ENCODE assay signal across 11 cellular contexts in genomic region chr19:11598746-11599145, GRCh38. TPM values are rescaled to one million over a fixed set of nuclear protein-coding genes. Genes with fewer than 3 reads are reported as not detected.
DNase-seq lines count a peak whose midpoint lies in the region; ATAC-seq and TF ChIP-seq lines count a peak whose summit lies in the region.
"Had no signal": no experiment of that assay in that cellular context is flagged by ENCODE, and none has a peak within 500 bp of the region (broad histone marks: within the 10 kb centered on the region; RNA-seq: fewer than 3 reads in every experiment).

No MANE protein-coding gene starts in this region.

- peaks cover 19% of the 10 kb centered on the region for H3K36me3 ChIP-seq in PC-9 (ENCODE audit: low read depth)
- no peaks in the 10 kb centered on the region for H3K36me3 ChIP-seq in psoas muscle (ENCODE audit: insufficient read depth in 1 of 2, low read depth in 1 of 2)

- H3K4me2 ChIP-seq in PC-9, result peak overlapping the region; percentile 94

- peaks cover 22% of the 10 kb centered on the region for H3K4me1 Mint-ChIP-seq in activated CD4-positive, alpha-beta T cell treated with anti-CD3 and anti-CD28 coated beads, Interleukin-2, amount 10 ng/mL, durations not matched to agents 7 days and 5 days
- peaks cover 12% of the 10 kb centered on the region for H3K4me1 Mint-ChIP-seq in endothelial cell (ENCODE audit: unreplicated experiment)

- CTCF ChIA-PET in activated CD4-positive, alpha-beta T cell treated with anti-CD3 and anti-CD28 coated beads, Interleukin-2, amount 10 ng/mL, durations not matched to agents 7 days and 5 days (lab: Charles Lee), result interaction anchor here (0.6 kb wide), 1 partner anchor 18 kb away, joined by 3 read pairs; no protein-coding TSS in a partner anchor
- CTCF ChIA-PET in PC-9 (lab: Charles Lee), result no interaction called here

- no peaks in the 10 kb centered on the region for H3K9me3 ChIP-seq in PC-9 (ENCODE audit: insufficient read depth, low read depth)
- no peaks in the 10 kb centered on the region for H3K9me3 ChIP-seq in psoas muscle

- peaks cover 62% of the 10 kb centered on the region for H3K79me2 ChIP-seq in PC-9 (ENCODE audit: low read depth)

- BruUV-seq in PC-9 (replicated peaks; lab: Mats Ljungman, UMichigan), result no TSS peak

- H3F3A ChIP-seq in PC-9 (ENCODE audit: insufficient read depth, low read depth), result peaks cover 11% of the 10 kb centered on the region; the same call in 1 of the 2 replicates

- H3K27ac Mint-ChIP-seq in activated CD4-positive, alpha-beta T cell treated with anti-CD3 and anti-CD28 coated beads, Interleukin-2, amount 10 ng/mL, durations not matched to agents 7 days and 5 days, result no peak overlapping the region
- peak overlapping the region; percentile 9 for H3K27ac Mint-ChIP-seq in endothelial cell (ENCODE audit: unreplicated experiment)

- no peak overlapping the region for H3K27ac ChIP-seq in PC-9
- H3K27ac ChIP-seq in psoas muscle, result no peak overlapping the region

- H4K20me1 ChIP-seq in PC-9 (ENCODE audit: insufficient read depth), result peaks cover 9% of the 10 kb centered on the region; the same call in 1 of the 2 replicates

- ATAC-seq in psoas muscle, result no peak
- no peak for ATAC-seq in HG03432 (IDR thresholded peaks at IDR 0.05; ENCODE audit: unreplicated experiment)
- ATAC-seq: left lobe of liver had no signal

- H3K27me3 ChIP-seq in PC-9 (ENCODE audit: insufficient read depth, low read depth) (no peaks in the 10 kb centered on the region), psoas muscle (ENCODE audit: insufficient read depth in 3 of 3, low read length in 2 of 3) (no peaks in the 10 kb centered on the region)

- H2AFZ ChIP-seq in PC-9, result no peak overlapping the region

- H3K4me1 ChIP-seq in PC-9 (replicated peaks; ENCODE audit: insufficient read depth) (peaks cover 14% of the 10 kb centered on the region), psoas muscle (peaks cover 7% of the 10 kb centered on the region)

- H3K9me3 Mint-ChIP-seq in activated CD4-positive, alpha-beta T cell treated with anti-CD3 and anti-CD28 coated beads, Interleukin-2, amount 10 ng/mL, durations not matched to agents 7 days and 5 days, result peaks cover 10% of the 10 kb centered on the region
- H3K9me3 Mint-ChIP-seq in endothelial cell (ENCODE audit: unreplicated experiment), result no peaks in the 10 kb centered on the region

- peaks cover 18% of the 10 kb centered on the region for H3K36me3 Mint-ChIP-seq in activated CD4-positive, alpha-beta T cell treated with anti-CD3 and anti-CD28 coated beads, Interleukin-2, amount 10 ng/mL, durations not matched to agents 7 days and 5 days (ENCODE audit: low read depth)
- peaks cover 24% of the 10 kb centered on the region for H3K36me3 Mint-ChIP-seq in endothelial cell (ENCODE audit: low read depth, unreplicated experiment)

- H3K27me3 Mint-ChIP-seq in activated CD4-positive, alpha-beta T cell treated with anti-CD3 and anti-CD28 coated beads, Interleukin-2, amount 10 ng/mL, durations not matched to agents 7 days and 5 days, result no peaks in the 10 kb centered on the region
- H3K27me3 Mint-ChIP-seq in endothelial cell (ENCODE audit: unreplicated experiment), result peaks cover 6% of the 10 kb centered on the region

- peak overlapping the region; percentile 97; the same call in 1 of the 2 replicates for H3K4me3 ChIP-seq in PC-9
- H3K4me3 ChIP-seq in psoas muscle, result peak overlapping the region; percentile 81

- TF ChIP-seq CTCF in PC-9 (conservative IDR thresholded peaks at IDR 0.05) (no peak), endothelial cell (IDR thresholded peaks at IDR 0.05; ENCODE audit: unreplicated experiment) (no peak), psoas muscle (IDR thresholded peaks at IDR 0.05) (no peak)

- POLR2A ChIA-PET in activated CD4-positive, alpha-beta T cell treated with anti-CD3 and anti-CD28 coated beads, Interleukin-2, amount 10 ng/mL, durations not matched to agents 7 days and 5 days (lab: Charles Lee), result no interaction called here
- POLR2A ChIA-PET in PC-9 (lab: Charles Lee; ENCODE audit: unreplicated experiment), result no interaction called here

- H3K9me2 ChIP-seq in PC-9 (ENCODE audit: insufficient read depth), result no peaks in the 10 kb centered on the region

- peak overlapping the region; percentile 33 for H3K4me3 Mint-ChIP-seq in activated CD4-positive, alpha-beta T cell treated with anti-CD3 and anti-CD28 coated beads, Interleukin-2, amount 10 ng/mL, durations not matched to agents 7 days and 5 days
- peak overlapping the region; percentile 82 for H3K4me3 Mint-ChIP-seq in endothelial cell (ENCODE audit: unreplicated experiment)

- intact Hi-C loops in PC-9 (cut with micrococcal nuclease; ENCODE audit: unreplicated experiment), result no loop called here
- intact Hi-C loops in psoas muscle (cut with DNase I), result no loop called here

- no peak for DNase-seq in activated CD4-positive, alpha-beta T cell treated with anti-CD3 and anti-CD28 coated beads, Interleukin-2, amount 10 ng/mL, durations not matched to agents 7 days and 5 days
- DNase-seq in activated CD4-positive, alpha-beta T cell treated with anti-CD3 and anti-CD28 coated beads, Interleukin-2, amount 50 U/mL, for 1 hour, result no peak
- DNase-seq in PC-9 (no peak), endothelial cell (ENCODE audit: low spot score) (no peak), psoas muscle (no peak), middle frontal gyrus (ENCODE audit: extremely low spot score, low spot score) (no peak), kidney tubule cell (ENCODE audit: low spot score) (no peak)
- DNase-seq: activated gamma-delta T cell; stimulated activated naive CD4-positive, alpha-beta T cell had no signal

- WGBS in psoas muscle, 3 donors, result 93 to 95% (median 93%) methylated on average over 2 of the region's 2 CpGs

RNA-seq across cellular contexts. Expression of gene ZNF627, which starts 1.5 kb away (rescaled TPM):
- total RNA-seq in activated CD4-positive, alpha-beta T cell treated with anti-CD3 and anti-CD28 coated beads, Interleukin-2, amount 10 ng/mL, durations not matched to agents 7 days and 5 days, result 1 to 10 TPM; 4.6 to 4.7 TPM
- total RNA-seq in PC-9 (2021) (11.4 and 12.6 TPM in 2 replicates), endothelial cell (ENCODE audit: unreplicated experiment) (21.9 TPM), psoas muscle (1 to 10 TPM; 2.9 to 5.6 (median 4.5) TPM)
- 1 to 10 TPM; 2.6 to 4.3 (median 2.9) TPM for polyA plus RNA-seq in psoas muscle

RNA-seq across cellular contexts. Expression of gene ACP5, which starts 21.3 kb away (rescaled TPM):
- total RNA-seq in activated CD4-positive, alpha-beta T cell treated with anti-CD3 and anti-CD28 coated beads, Interleukin-2, amount 10 ng/mL, durations not matched to agents 7 days and 5 days, result 10 to 100 TPM; 27.5 to 33.9 TPM
- 3.5 and 6.6 TPM in 2 replicates for total RNA-seq in PC-9 (2021)
- 0.95 TPM for total RNA-seq in endothelial cell (ENCODE audit: unreplicated experiment)
- 1 to 10 TPM; 1.3 to 2.7 (median 1.9) TPM for total RNA-seq in psoas muscle
- under 1 TPM; 0.44 to 0.78 (median 0.62) TPM for polyA plus RNA-seq in psoas muscle

RNA-seq across cellular contexts. Expression of gene ELOF1, which starts 39.7 kb away (rescaled TPM):
- 10 to 100 TPM; 52.2 to 53.9 TPM for total RNA-seq in activated CD4-positive, alpha-beta T cell treated with anti-CD3 and anti-CD28 coated beads, Interleukin-2, amount 10 ng/mL, durations not matched to agents 7 days and 5 days
- 65.5 and 68.7 TPM in 2 replicates for total RNA-seq in PC-9 (2021)
- total RNA-seq in endothelial cell (ENCODE audit: unreplicated experiment), result 44.0 TPM
- total RNA-seq in psoas muscle, result 10 to 100 TPM; 24.3 to 47.3 (median 33.2) TPM
- polyA plus RNA-seq in psoas muscle, result 10 to 100 TPM; 64.6 to 82.5 (median 72.2) TPM
